In genomic region chr2:54545700-54546450, GRCh38 we compare ENCODE assay signal across 1 cellular context.
TF ChIP-seq lines count a peak whose summit lies in the region.

No MANE protein-coding gene starts in this region.

TF ChIP-seq in HepG2, 621 proteins besides CTCF, POLR2A, EP300 and RAD21 (continued from another document and continues in another):
- no peak for TF ChIP-seq JDP2 (CRISPR knock-in tag; IDR thresholded peaks at IDR 0.05; ENCODE audit: borderline replicate concordance)
- TF ChIP-seq ATF5 (CRISPR knock-in tag; IDR thresholded peaks at IDR 0.05; ENCODE audit: low read depth): no peak
- no peak for TF ChIP-seq RBAK (CRISPR knock-in tag; IDR thresholded peaks at IDR 0.05)
- no peak for TF ChIP-seq FIP1L1 (IDR thresholded peaks at IDR 0.05; ENCODE audit: borderline replicate concordance, insufficient read depth, low read depth, low read length)
- no peak for TF ChIP-seq ZBTB39 (CRISPR knock-in tag; IDR thresholded peaks at IDR 0.05)
- TF ChIP-seq DPF2 (CRISPR knock-in tag; IDR thresholded peaks at IDR 0.05; ENCODE audit: borderline replicate concordance, low read depth): peak; percentile 88
- 0 out of 2 replicates have a peak, but pooled peaks have one; percentile 55 for TF ChIP-seq HDAC1 (CRISPR knock-in tag; IDR thresholded peaks at IDR 0.05)
- no peak for TF ChIP-seq KDM1A (CRISPR knock-in tag; IDR thresholded peaks at IDR 0.05)
- TF ChIP-seq ZNF180 (CRISPR knock-in tag; IDR thresholded peaks at IDR 0.05; ENCODE audit: borderline replicate concordance, low read depth): no peak
- TF ChIP-seq RARG (CRISPR knock-in tag; IDR thresholded peaks at IDR 0.05; ENCODE audit: low read depth): no peak
- peak; percentile 99 for TF ChIP-seq TFE3 (CRISPR knock-in tag; IDR thresholded peaks at IDR 0.05)
- no peak for TF ChIP-seq PAWR (CRISPR knock-in tag; IDR thresholded peaks at IDR 0.05; ENCODE audit: borderline replicate concordance)
- no peak for TF ChIP-seq ATAD3A (CRISPR knock-in tag; IDR thresholded peaks at IDR 0.05)
- no peak for TF ChIP-seq ZNF790 (CRISPR knock-in tag; IDR thresholded peaks at IDR 0.05; ENCODE audit: borderline replicate concordance)
- no peak for TF ChIP-seq ZBTB21 (CRISPR knock-in tag; IDR thresholded peaks at IDR 0.05)
- no peak for TF ChIP-seq THAP7 (CRISPR knock-in tag; IDR thresholded peaks at IDR 0.05)
- TF ChIP-seq ASH2L (IDR thresholded peaks at IDR 0.05; ENCODE audit: insufficient read length, low read depth, low read length): peak; percentile 97
- no peak for TF ChIP-seq MAFG (CRISPR knock-in tag; IDR thresholded peaks at IDR 0.05)
- TF ChIP-seq HNF1A (IDR thresholded peaks at IDR 0.05; ENCODE audit: low read depth): peak; percentile 80
- TF ChIP-seq HNF1A (CRISPR knock-in tag; IDR thresholded peaks at IDR 0.05; ENCODE audit: borderline replicate concordance): peak; percentile 66
- TF ChIP-seq ARID4A (CRISPR knock-in tag; IDR thresholded peaks at IDR 0.05; ENCODE audit: borderline replicate concordance): peak; percentile 62; the same call in 1 of the 2 replicates
- TF ChIP-seq JUND (CRISPR knock-in tag; IDR thresholded peaks at IDR 0.05): no peak
- peak; percentile 15; the same call in 1 of the 2 replicates for TF ChIP-seq HIC2 (CRISPR knock-in tag; IDR thresholded peaks at IDR 0.05; ENCODE audit: low read depth)
- no peak for TF ChIP-seq ZBTB46 (CRISPR knock-in tag; IDR thresholded peaks at IDR 0.05; ENCODE audit: borderline replicate concordance)
- peak; percentile 63; the same call in 1 of the 2 replicates for TF ChIP-seq TARDBP (CRISPR knock-in tag; IDR thresholded peaks at IDR 0.05)
- no peak for TF ChIP-seq ZNF468 (CRISPR knock-in tag; IDR thresholded peaks at IDR 0.05)
- peak; percentile 75 for TF ChIP-seq ZNF614 (CRISPR knock-in tag; IDR thresholded peaks at IDR 0.05; ENCODE audit: borderline replicate concordance)
- TF ChIP-seq ZIK1 (CRISPR knock-in tag; IDR thresholded peaks at IDR 0.05; ENCODE audit: borderline replicate concordance, low read depth): no peak; the same call in 1 of the 2 replicates
- TF ChIP-seq ZNF263 (CRISPR knock-in tag; IDR thresholded peaks at IDR 0.05): no peak
- TF ChIP-seq BRF2 (CRISPR knock-in tag; IDR thresholded peaks at IDR 0.05): no peak
- TF ChIP-seq GABPA (IDR thresholded peaks at IDR 0.05; ENCODE audit: low read depth, low read length): no peak
- TF ChIP-seq GABPA (CRISPR knock-in tag; IDR thresholded peaks at IDR 0.05; ENCODE audit: low read depth): peak; percentile 23; the same call in 1 of the 2 replicates
- no peak for TF ChIP-seq MNT (IDR thresholded peaks at IDR 0.05)
- no peak for TF ChIP-seq CENPBD1 (CRISPR knock-in tag; IDR thresholded peaks at IDR 0.05; ENCODE audit: borderline replicate concordance, low read depth)
- TF ChIP-seq HMG20A (CRISPR knock-in tag; IDR thresholded peaks at IDR 0.05; ENCODE audit: borderline replicate concordance): peak; percentile 93; the same call in 1 of the 2 replicates
